Comparison of ENCODE assay signal across 17 cellular contexts in genomic region chr15:39230917-39231285, GRCh38.
"Had no signal": no experiment of that assay in that cellular context is flagged by ENCODE, and none has a peak within 500 bp of the region (broad histone marks: within the 10 kb centered on the region; RNA-seq: fewer than 3 reads in every experiment).

No MANE protein-coding gene starts in this region.

- H3K27ac ChIP-seq: coronary artery, prostate gland, suprapubic skin, upper lobe of left lung had no signal

- H3K4me3 ChIP-seq: coronary artery, lung, mucosa of descending colon, prostate gland, right lobe of liver, suprapubic skin, upper lobe of left lung had no signal

- H3K9me3 ChIP-seq: mucosa of descending colon, prostate gland, right lobe of liver, suprapubic skin, upper lobe of left lung had no signal

- H3K4me1 ChIP-seq: prostate gland had no signal

- ATAC-seq: left cardiac atrium, mucosa of descending colon, natural killer cell had no signal

- H3K36me3 ChIP-seq: prostate gland, right lobe of liver, suprapubic skin, upper lobe of left lung had no signal

- H3K27me3 ChIP-seq: right lobe of liver, suprapubic skin, upper lobe of left lung had no signal

- DNase-seq: activated B cell treated with CpG ODN at 0.5 μM for 24 hours; activated CD4-positive, alpha-beta T cell treated with anti-CD3 and anti-CD28 coated beads, Interleukin-2, amount 10 ng/mL, durations not matched to agents 24 days and 14 days; activated naive CD4-positive, alpha-beta T cell treated with anti-CD3 and anti-CD28 coated beads for 36 hours; central memory CD4-positive, alpha-beta T cell; effector CD4-positive, alpha-beta T cell; mucosa of descending colon; natural killer cell; occipital lobe; stimulated activated CD4-positive, alpha-beta T cell treated with anti-CD3 and anti-CD28 coated beads, Interleukin-2, amount 100 ng/mL, for 48 hours; stimulated activated naive CD4-positive, alpha-beta T cell treated with Interleukin-2 at 50 U/mL for 16 hours; upper lobe of left lung had no signal
